ENCODE assay signal across 8 cellular contexts in the genomic region with DNA sequence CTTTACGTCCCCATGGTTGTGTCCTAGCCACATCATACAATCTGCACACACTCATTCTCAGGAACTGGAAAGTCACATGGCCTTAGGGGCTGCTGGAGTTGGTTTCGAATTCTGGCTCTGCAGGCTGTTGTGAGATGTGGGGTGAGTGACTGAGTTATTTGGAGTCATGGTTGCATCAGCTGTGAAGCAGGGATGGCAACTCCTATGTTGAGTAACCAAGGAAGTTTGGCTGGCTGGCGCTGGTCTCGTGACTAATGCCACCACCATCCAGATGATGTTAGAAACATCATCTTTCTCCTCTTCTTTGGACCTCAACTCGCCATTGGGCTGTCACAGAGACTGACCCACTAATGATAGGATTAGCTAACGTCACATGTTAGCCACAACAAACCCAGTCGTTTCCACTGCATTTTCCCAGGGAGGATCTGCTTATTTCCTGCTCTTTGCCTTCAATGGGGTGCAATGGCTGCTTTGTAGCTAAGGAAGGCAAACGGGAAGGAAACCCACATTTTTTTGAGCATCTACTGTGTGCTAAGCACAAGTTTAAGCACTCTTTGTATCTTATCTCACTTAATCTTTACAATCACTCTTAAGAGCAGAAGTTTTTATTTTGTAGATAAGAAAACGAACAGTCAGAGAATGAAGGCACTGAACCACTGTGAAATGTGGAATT.
DNase-seq lines count a peak whose midpoint lies in the region; ATAC-seq and TF ChIP-seq lines count a peak whose summit lies in the region.

No MANE protein-coding gene starts in this region.

- DNase-seq in stimulated activated naive CD4-positive, alpha-beta T cell treated with Interleukin-2 at 50 U/mL for 16 hours (lab: John Stamatoyannopoulos, UW) = peak; percentile 27
- DNase-seq in stimulated activated naive CD4-positive, alpha-beta T cell (lab: John Stamatoyannopoulos, UW) = no peak
- DNase-seq in SKM-1 treated with dmso at 0.1 percent for 144 hours (lab: John Stamatoyannopoulos, UW; ENCODE audit: unreplicated experiment) (peak; percentile 37), fibroblast of villous mesenchyme (ENCODE audit: low read depth) (peak; percentile 99), HEK293T (ENCODE audit: extremely low spot score) (no peak), NCI-H2171 treated with DMSO at 0.1 percent for 48 hours (lab: John Stamatoyannopoulos, UW) (no peak)

- H3K4me3 ChIP-seq in fibroblast of villous mesenchyme (ENCODE audit: low read depth, low read length) = no peak overlapping the region

- CTCF ChIA-PET in HEK293T (lab: Yijun Ruan, JAX) = no interaction called here

- ATAC-seq in GM18907 (IDR thresholded peaks at IDR 0.05; ENCODE audit: unreplicated experiment) (no peak), HG02981 (IDR thresholded peaks at IDR 0.05; ENCODE audit: unreplicated experiment) (no peak)

- POLR2A ChIA-PET in HEK293T (lab: Yijun Ruan, JAX) = no interaction called here

- TF ChIP-seq CTCF in fibroblast of villous mesenchyme (IDR thresholded peaks at IDR 0.05; ENCODE audit: insufficient read depth, low read depth, low read length) = no peak

TF ChIP-seq in HEK293T, 16 proteins besides CTCF, POLR2A, EP300 and RAD21:
- no peak for TF ChIP-seq FOXK2 (IDR thresholded peaks at IDR 0.05)
- TF ChIP-seq FOXM1 (IDR thresholded peaks at IDR 0.05; ENCODE audit: borderline replicate concordance) = no peak
- TF ChIP-seq L3MBTL2 (conservative IDR thresholded peaks at IDR 0.05) = no peak
- TF ChIP-seq SUZ12 (IDR thresholded peaks at IDR 0.05) = no peak
- no peak for TF ChIP-seq NFRKB (IDR thresholded peaks at IDR 0.05)
- TF ChIP-seq LEF1 (IDR thresholded peaks at IDR 0.05; ENCODE audit: borderline replicate concordance) = no peak
- TF ChIP-seq SP1 (IDR thresholded peaks at IDR 0.05) = no peak
- no peak for TF ChIP-seq CTBP1 (IDR thresholded peaks at IDR 0.05; ENCODE audit: borderline replicate concordance)
- no peak for TF ChIP-seq BHLHE40 (IDR thresholded peaks at IDR 0.05; ENCODE audit: borderline replicate concordance)
- no peak for TF ChIP-seq TARDBP (IDR thresholded peaks at IDR 0.05)
- no peak for TF ChIP-seq ZNF384 (IDR thresholded peaks at IDR 0.05)
- no peak for TF ChIP-seq ARNT (IDR thresholded peaks at IDR 0.05)
- no peak for TF ChIP-seq FOXA1 (IDR thresholded peaks at IDR 0.05)
TF ChIP-seq in HEK293T: peak in this region for 0.

Comparison
In these comparisons a context has a peak if more than half of its experiments do, and no peak if none do; other contexts are left out.
1. DNase-seq: peak in stimulated activated naive CD4-positive, alpha-beta T cell treated with Interleukin-2 at 50 U/mL for 16 hours (single experiment), SKM-1 treated with dmso at 0.1 percent for 144 hours (single experiment) and fibroblast of villous mesenchyme (single experiment); none in stimulated activated naive CD4-positive, alpha-beta T cell (0 of 6), HEK293T (single experiment) and NCI-H2171 treated with DMSO at 0.1 percent for 48 hours (single experiment).